In genomic region chr12:102479099-102479887, GRCh38 we compare ENCODE assay signal across 8 cellular contexts. TPM values are rescaled to one million over a fixed set of nuclear protein-coding genes. Genes with fewer than 3 reads are reported as not detected.
DNase-seq lines count a peak whose midpoint lies in the region; ATAC-seq and TF ChIP-seq lines count a peak whose summit lies in the region.

No MANE protein-coding gene starts in this region.

- H3K27me3 Mint-ChIP-seq in activated CD8-positive, alpha-beta memory T cell treated with anti-CD3 and anti-CD28 coated beads, Interleukin-2, amount 10 ng/mL, durations not matched to agents 7 days and 5 days = no peaks in the 10 kb centered on the region
- peaks cover 6 to 9% of the 10 kb centered on the region in 2 donors for H3K27me3 Mint-ChIP-seq in CD4-positive, alpha-beta memory T cell

- peak; percentile 50 for DNase-seq in activated CD8-positive, alpha-beta memory T cell treated with anti-CD3 and anti-CD28 coated beads, Interleukin-2, amount 10 ng/mL, durations not matched to agents 7 days and 5 days
- no peak for DNase-seq in activated CD8-positive, alpha-beta memory T cell treated with anti-CD3 and anti-CD28 coated beads, Interleukin-2, amount 50 U/mL, for 4 hours
- DNase-seq in SK-N-MC (ENCODE audit: low read depth, low spot score) = peak; percentile 95
- no peak for DNase-seq in lower lobe of right lung
- DNase-seq in CD4-positive, alpha-beta memory T cell = no peak
- no peak for DNase-seq in KG1 (lab: John Stamatoyannopoulos, UW)
- no peak for DNase-seq in GDM1 (lab: John Stamatoyannopoulos, UW)

- H3K9me3 Mint-ChIP-seq in activated CD8-positive, alpha-beta memory T cell treated with anti-CD3 and anti-CD28 coated beads, Interleukin-2, amount 10 ng/mL, durations not matched to agents 7 days and 5 days (ENCODE audit: low read depth) = peaks cover 3% of the 10 kb centered on the region
- no peaks in the 10 kb centered on the region for H3K9me3 Mint-ChIP-seq in CD4-positive, alpha-beta memory T cell

- intact Hi-C loops in lower lobe of right lung (cut with DNase I) = no loop called here
- intact Hi-C loops in CD4-positive, alpha-beta memory T cell (cut with micrococcal nuclease) = no loop called here

- H3K36me3 Mint-ChIP-seq in activated CD8-positive, alpha-beta memory T cell treated with anti-CD3 and anti-CD28 coated beads, Interleukin-2, amount 10 ng/mL, durations not matched to agents 7 days and 5 days = peaks cover 4% of the 10 kb centered on the region
- no peaks in the 10 kb centered on the region for H3K36me3 Mint-ChIP-seq in CD4-positive, alpha-beta memory T cell

- CTCF ChIA-PET in activated CD8-positive, alpha-beta memory T cell treated with anti-CD3 and anti-CD28 coated beads, Interleukin-2, amount 10 ng/mL, durations not matched to agents 7 days and 5 days (lab: Charles Lee) = interaction anchor here (1.2 to 1.6 kb wide), 2 partner anchors 57 to 309 kb away, joined by 3 to 8 read pairs; no protein-coding TSS in a partner anchor
- CTCF ChIA-PET in CD4-positive, alpha-beta memory T cell (lab: Charles Lee; ENCODE audit: partially characterized antibody) = interaction anchor here (1.4 kb wide), 1 partner anchor 540 kb away, joined by 7 read pairs; no protein-coding TSS in a partner anchor

- no peak for TF ChIP-seq CTCF in lower lobe of right lung (IDR thresholded peaks at IDR 0.05)

- peak overlapping the region; percentile 94 for H3K27ac ChIP-seq in SK-N-MC
- peak overlapping the region; percentile 43 for H3K27ac ChIP-seq in lower lobe of right lung
- H3K27ac ChIP-seq in CD4-positive, alpha-beta memory T cell (ENCODE audit: low read depth, low read length) = no peak overlapping the region

- H3K4me3 ChIP-seq in SK-N-MC (peak overlapping the region; percentile 87), lower lobe of right lung (peak overlapping the region; percentile 43)
- H3K4me3 ChIP-seq in CD4-positive, alpha-beta memory T cell (ENCODE audit: low read length in 2 of 2) = no peak overlapping the region

- H3K27me3 ChIP-seq in lower lobe of right lung (ENCODE audit: low read depth) = no peaks in the 10 kb centered on the region
- no peaks in the 10 kb centered on the region for H3K27me3 ChIP-seq in CD4-positive, alpha-beta memory T cell (ENCODE audit: insufficient read depth, low read length)

- peak overlapping the region; percentile 83 for H3K9ac ChIP-seq in SK-N-MC (ENCODE audit: insufficient read length)

- peaks cover 42% of the 10 kb centered on the region for H3K4me1 Mint-ChIP-seq in activated CD8-positive, alpha-beta memory T cell treated with anti-CD3 and anti-CD28 coated beads, Interleukin-2, amount 10 ng/mL, durations not matched to agents 7 days and 5 days
- H3K4me1 Mint-ChIP-seq in CD4-positive, alpha-beta memory T cell = peaks cover 2 to 7% (median 2%) of the 10 kb centered on the region in 4 donors

- H3K4me1 ChIP-seq in lower lobe of right lung = peaks cover 44% of the 10 kb centered on the region
- peaks cover 9% of the 10 kb centered on the region for H3K4me1 ChIP-seq in CD4-positive, alpha-beta memory T cell (ENCODE audit: insufficient read depth, low read length)

- no peak overlapping the region for H3K27ac Mint-ChIP-seq in activated CD8-positive, alpha-beta memory T cell treated with anti-CD3 and anti-CD28 coated beads, Interleukin-2, amount 10 ng/mL, durations not matched to agents 7 days and 5 days
- no peak overlapping the region for H3K27ac Mint-ChIP-seq in CD4-positive, alpha-beta memory T cell

- H3K4me3 Mint-ChIP-seq in activated CD8-positive, alpha-beta memory T cell treated with anti-CD3 and anti-CD28 coated beads, Interleukin-2, amount 10 ng/mL, durations not matched to agents 7 days and 5 days = no peak overlapping the region
- no peak overlapping the region for H3K4me3 Mint-ChIP-seq in CD4-positive, alpha-beta memory T cell

- H3K9me3 ChIP-seq in SK-N-MC (ENCODE audit: low read depth, low read length) (no peaks in the 10 kb centered on the region), lower lobe of right lung (no peaks in the 10 kb centered on the region)
- H3K9me3 ChIP-seq in CD4-positive, alpha-beta memory T cell (ENCODE audit: control insufficient read depth in 1 of 2, low read length in 2 of 2) = no peaks in the 10 kb centered on the region

- ATAC-seq in activated CD8-positive, alpha-beta memory T cell treated with anti-CD3 and anti-CD28 coated beads, Interleukin-2, amount 10 ng/mL, durations not matched to agents 7 days and 5 days = peak; percentile 57
- ATAC-seq in HG02943 (IDR thresholded peaks at IDR 0.05; ENCODE audit: low read depth, unreplicated experiment) = peak; percentile 30
- peak; percentile 33 to 60 for ATAC-seq in lower lobe of right lung

- POLR2A ChIA-PET in CD4-positive, alpha-beta memory T cell (lab: Charles Lee; ENCODE audit: partially characterized antibody) = no interaction called here

- H3K36me3 ChIP-seq in SK-N-MC (ENCODE audit: insufficient read depth, low read length) = peaks cover 10% of the 10 kb centered on the region
- no peaks in the 10 kb centered on the region for H3K36me3 ChIP-seq in lower lobe of right lung
- no peaks in the 10 kb centered on the region for H3K36me3 ChIP-seq in CD4-positive, alpha-beta memory T cell (ENCODE audit: insufficient read depth, low read length)

RNA-seq across cellular contexts. Expression of gene IGF1, which starts 1.1 kb away (rescaled TPM):
- total RNA-seq in activated CD8-positive, alpha-beta memory T cell treated with anti-CD3 and anti-CD28 coated beads, Interleukin-2, amount 10 ng/mL, durations not matched to agents 7 days and 5 days = 1 to 10 TPM; 1.1 to 2.5 TPM
- total RNA-seq in lower lobe of right lung = 16.9 TPM
- total RNA-seq in CD4-positive, alpha-beta memory T cell = not detected
- not detected for polyA plus RNA-seq in CD4-positive, alpha-beta memory T cell

Comparison
In these comparisons a context has a peak if more than half of its experiments do, and no peak if none do; other contexts are left out.
1. DNase-seq: peak in activated CD8-positive, alpha-beta memory T cell treated with anti-CD3 and anti-CD28 coated beads, Interleukin-2, amount 10 ng/mL, durations not matched to agents 7 days and 5 days (single experiment) and SK-N-MC (single experiment); none in activated CD8-positive, alpha-beta memory T cell treated with anti-CD3 and anti-CD28 coated beads, Interleukin-2, amount 50 U/mL, for 4 hours (single experiment), lower lobe of right lung (single experiment), CD4-positive, alpha-beta memory T cell (0 of 5), KG1 (single experiment) and GDM1 (single experiment).
2. H3K4me3 ChIP-seq: peak in SK-N-MC (single experiment) and lower lobe of right lung (single experiment); none in CD4-positive, alpha-beta memory T cell (0 of 2).
3. Peak in every context shown above with its lines, with median percentiles within 50 percentile points of each other: ATAC-seq.